20 cellular contexts compared by ENCODE assay signal in genomic region chr12:43621262-43621661, GRCh38.
"Had no signal": no experiment of that assay in that cellular context is flagged by ENCODE, and none has a peak within 500 bp of the region (broad histone marks: within the 10 kb centered on the region; RNA-seq: fewer than 3 reads in every experiment).

No MANE protein-coding gene starts in this region.

- H3K4me3 ChIP-seq: coronary artery, esophagus muscularis mucosa, gastroesophageal sphincter, mucosa of descending colon, spleen, testis, tibial nerve had no signal

- H3K9me3 Mint-ChIP-seq: stimulated activated naive CD8-positive, alpha-beta T cell treated with anti-CD3 and anti-CD28 coated beads, Interleukin-15, amount 100 ng/mL, for 72 hours had no signal

- DNase-seq: effector CD4-positive, alpha-beta T cell; glutamatergic neuron; mammary epithelial cell; mucosa of descending colon; posterior cingulate gyrus; spleen; stimulated activated CD4-positive, alpha-beta T cell treated with anti-CD3 and anti-CD28 coated beads, Interleukin-15, amount 100 ng/mL, for 24 hours; stimulated activated CD4-positive, alpha-beta T cell treated with anti-CD3 and anti-CD28 coated beads, Interleukin-1b, Interleukin-23, amount 100 ng/mL, for 48 hours; stimulated activated CD4-positive, alpha-beta T cell treated with anti-CD3 and anti-CD28 coated beads, Interleukin-4, amount 100 ng/mL, for 24 hours; stimulated activated naive B cell treated with anti-CD40 and anti-IgM and Interleukin-4, amounts not matched to agents 10 μg/mL and 1 μg/mL and 100 μg/mL, for 72 hours; stimulated activated naive CD8-positive, alpha-beta T cell treated with anti-CD3 and anti-CD28 coated beads, Interleukin-15, amount 100 ng/mL, for 72 hours; testis had no signal

- ATAC-seq: gastroesophageal sphincter; mucosa of descending colon; naive thymus-derived CD8-positive, alpha-beta T cell; sciatic nerve; stimulated activated naive CD8-positive, alpha-beta T cell treated with anti-CD3 and anti-CD28 coated beads, Interleukin-15, amount 100 ng/mL, for 72 hours had no signal

- H3K4me1 ChIP-seq: esophagus muscularis mucosa, gastroesophageal sphincter, spleen, testis, tibial nerve had no signal

- H3K4me1 Mint-ChIP-seq: naive thymus-derived CD8-positive, alpha-beta T cell; stimulated activated naive B cell treated with anti-CD40 and anti-IgM and Interleukin-4, amounts not matched to agents 10 μg/mL and 1 μg/mL and 100 μg/mL, for 72 hours; stimulated activated naive CD8-positive, alpha-beta T cell treated with anti-CD3 and anti-CD28 coated beads, Interleukin-15, amount 100 ng/mL, for 72 hours had no signal

- H3K36me3 Mint-ChIP-seq: naive thymus-derived CD8-positive, alpha-beta T cell; stimulated activated naive B cell treated with anti-CD40 and anti-IgM and Interleukin-4, amounts not matched to agents 10 μg/mL and 1 μg/mL and 100 μg/mL, for 72 hours had no signal

- H3K27ac Mint-ChIP-seq: naive thymus-derived CD8-positive, alpha-beta T cell; stimulated activated naive B cell treated with anti-CD40 and anti-IgM and Interleukin-4, amounts not matched to agents 10 μg/mL and 1 μg/mL and 100 μg/mL, for 72 hours; stimulated activated naive CD8-positive, alpha-beta T cell treated with anti-CD3 and anti-CD28 coated beads, Interleukin-15, amount 100 ng/mL, for 72 hours had no signal

- H3K4me3 Mint-ChIP-seq: naive thymus-derived CD8-positive, alpha-beta T cell; stimulated activated naive B cell treated with anti-CD40 and anti-IgM and Interleukin-4, amounts not matched to agents 10 μg/mL and 1 μg/mL and 100 μg/mL, for 72 hours; stimulated activated naive CD8-positive, alpha-beta T cell treated with anti-CD3 and anti-CD28 coated beads, Interleukin-15, amount 100 ng/mL, for 72 hours had no signal

- H3K27me3 ChIP-seq: esophagus muscularis mucosa, gastroesophageal sphincter, neutrophil, testis, tibial nerve had no signal

- H3K27ac ChIP-seq: coronary artery, epithelial cell of prostate, esophagus muscularis mucosa, gastroesophageal sphincter, neutrophil, spleen, testis, tibial nerve had no signal

- H3K9me3 ChIP-seq: esophagus muscularis mucosa, gastroesophageal sphincter, mucosa of descending colon, neutrophil, testis, tibial nerve had no signal

- H3K36me3 ChIP-seq: esophagus muscularis mucosa, gastroesophageal sphincter, neutrophil, spleen, tibial nerve had no signal
